Comparison of ENCODE assay signal across 16 cellular contexts in genomic region chr20:36155991-36156390, GRCh38. TPM values are rescaled to one million over a fixed set of nuclear protein-coding genes. Genes with fewer than 3 reads are reported as not detected.
DNase-seq lines count a peak whose midpoint lies in the region; ATAC-seq, FAIRE-seq and TF ChIP-seq lines count a peak whose summit lies in the region.
"Had no signal": no experiment of that assay in that cellular context is flagged by ENCODE, and none has a peak within 500 bp of the region (broad histone marks: within the 10 kb centered on the region; RNA-seq: fewer than 3 reads in every experiment).

No MANE protein-coding gene starts in this region.

- BruUV-seq in HepG2 (replicated peaks; lab: Mats Ljungman, UMichigan), result TSS peak; percentile 24

- no peak overlapping the region for H3K27ac ChIP-seq in HepG2 (ENCODE audit: extremely low read length, insufficient read depth, low read length)
- H3K27ac ChIP-seq in right lobe of liver, result no peak overlapping the region
- no peak overlapping the region for H3K27ac ChIP-seq in osteoblast (ENCODE audit: low read depth, low read length)
- H3K27ac ChIP-seq: HL-60, lower lobe of right lung had no signal

- CTCF ChIA-PET in HepG2 (lab: Yijun Ruan, JAX; ENCODE audit: low intra/inter-chr PET ratio, low total read pairs), result interaction anchor here (2.0 to 5.1 kb wide), 2 partner anchors 43 to 47 kb away, joined by 10 to 83 read pairs; no protein-coding TSS in a partner anchor
- CTCF ChIA-PET in activated naive CD4-positive, alpha-beta T cell treated with anti-CD3 and anti-CD28 coated beads, Interleukin-2, amount 10 ng/mL, durations not matched to agents 7 days and 5 days (lab: Charles Lee), result interaction anchor here (0.6 to 4.4 kb wide), 16 partner anchors 9 to 244 kb away, joined by 3 to 26 read pairs (median 4); no protein-coding TSS in a partner anchor

- H3K9me3 ChIP-seq in HepG2 (ENCODE audit: low read length) (no peaks in the 10 kb centered on the region), right lobe of liver (no peaks in the 10 kb centered on the region), osteoblast (ENCODE audit: low read depth, low read length) (no peaks in the 10 kb centered on the region)
- H3K9me3 ChIP-seq: HAP-1, lower lobe of right lung, tibial nerve had no signal

- 86% methylated on average over 4 of the region's 4 CpGs for WGBS in HepG2 (ENCODE audit: low lambda C conversion rate)
- WGBS in right lobe of liver (ENCODE audit: insufficient coverage, low coverage, low lambda C conversion rate, missing lambda C conversion rate), result no CpG with 5 or more reads among the region's 4 CpGs

- TF ChIP-seq CTCF in HepG2 (CRISPR knock-in tag; IDR thresholded peaks at IDR 0.05) (no peak), right lobe of liver (IDR thresholded peaks at IDR 0.05) (no peak), osteoblast (IDR thresholded peaks at IDR 0.05; ENCODE audit: extremely low read depth, low read depth, low read length) (no peak)

- peaks cover 2% of the 10 kb centered on the region for H3K4me1 Mint-ChIP-seq in activated naive CD4-positive, alpha-beta T cell treated with anti-CD3 and anti-CD28 coated beads, Interleukin-2, amount 10 ng/mL, durations not matched to agents 7 days and 5 days

- intact Hi-C loops in HepG2 (cut with micrococcal nuclease; ENCODE audit: unreplicated experiment) (loop anchor here (1.0 to 5.0 kb wide), 4 partner anchors 27 to 1949 kb away; no protein-coding TSS in a partner anchor), right lobe of liver (cut with DNase I) (loop anchor here in 1 of 2 donors (5.0 kb wide), 1 partner anchor 41 kb away; no protein-coding TSS in a partner anchor)

- H3K27me3 ChIP-seq in HepG2 (ENCODE audit: control insufficient read depth in 1 of 2, insufficient read depth in 2 of 2, low read length in 2 of 2), result no peaks in the 10 kb centered on the region; a peak in 1 of 5 replicates
- H3K27me3 ChIP-seq in right lobe of liver, result no peaks in the 10 kb centered on the region
- no peaks in the 10 kb centered on the region for H3K27me3 ChIP-seq in osteoblast (ENCODE audit: insufficient read depth, low read length)
- H3K27me3 ChIP-seq: tibial nerve had no signal

- H3K36me3 ChIP-seq in HepG2 (replicated peaks in 1 of 2; ENCODE audit: control insufficient read depth in 1 of 2, insufficient read depth in 2 of 2, low read length in 2 of 2) (no peaks in the 10 kb centered on the region), right lobe of liver (no peaks in the 10 kb centered on the region), osteoblast (ENCODE audit: insufficient read depth, low read length) (no peaks in the 10 kb centered on the region)
- H3K36me3 ChIP-seq: HAP-1, lower lobe of right lung, tibial nerve had no signal

- peak overlapping the region; percentile 97 for H3K4me2 ChIP-seq in HepG2 (ENCODE audit: low read depth, low read length)
- no peak overlapping the region for H3K4me2 ChIP-seq in osteoblast (ENCODE audit: insufficient read depth, low read length)

- no peak overlapping the region for H3K27ac Mint-ChIP-seq in activated naive CD4-positive, alpha-beta T cell treated with anti-CD3 and anti-CD28 coated beads, Interleukin-2, amount 10 ng/mL, durations not matched to agents 7 days and 5 days
- H3K27ac Mint-ChIP-seq: T-cell had no signal

- TF ChIP-seq EP300 in HepG2 (IDR thresholded peaks at IDR 0.05; ENCODE audit: low read depth in 2 of 2, low read length in 2 of 2) (no peak), HepG2 (CRISPR knock-in tag; IDR thresholded peaks at IDR 0.05; ENCODE audit: borderline replicate concordance) (no peak)

- TF ChIP-seq POLR2A in HepG2 (IDR thresholded peaks at IDR 0.05; ENCODE audit: insufficient read depth in 1 of 2, low read depth in 2 of 2, low read length in 2 of 2), result no peak
- no peak for TF ChIP-seq POLR2A in right lobe of liver (IDR thresholded peaks at IDR 0.05)

- H3K27me3 Mint-ChIP-seq in activated naive CD4-positive, alpha-beta T cell treated with anti-CD3 and anti-CD28 coated beads, Interleukin-2, amount 10 ng/mL, durations not matched to agents 7 days and 5 days, result peaks cover 61% of the 10 kb centered on the region

- FAIRE-seq in HepG2 (lab: Jason Lieb, UNC), result no peak

- H3K4me1 ChIP-seq in HepG2 (ENCODE audit: insufficient read depth, low read length), result peaks cover 70% of the 10 kb centered on the region
- peaks cover 0 to 7% (median 3%) of the 10 kb centered on the region in 4 donors for H3K4me1 ChIP-seq in right lobe of liver
- peaks cover 15% of the 10 kb centered on the region for H3K4me1 ChIP-seq in osteoblast (ENCODE audit: insufficient read depth, low read length)

- H3K4me3 ChIP-seq in HepG2 (replicated peaks in 1 of 3; ENCODE audit: insufficient read depth in 1 of 3, low read depth in 2 of 3, low read length in 3 of 3) (peak overlapping the region in 2 of 3 experiments; percentile 5 to 92; a peak in 2 of 6 replicates), right lobe of liver (no peak overlapping the region), osteoblast (ENCODE audit: insufficient read depth, low read length) (no peak overlapping the region)
- H3K4me3 ChIP-seq: K562 had no signal

- H3K36me3 Mint-ChIP-seq in activated naive CD4-positive, alpha-beta T cell treated with anti-CD3 and anti-CD28 coated beads, Interleukin-2, amount 10 ng/mL, durations not matched to agents 7 days and 5 days, result no peaks in the 10 kb centered on the region
- H3K36me3 Mint-ChIP-seq: T-cell had no signal

- no peak for ATAC-seq in HepG2
- no peak for ATAC-seq in right lobe of liver
- no peak for ATAC-seq in GM21515 (IDR thresholded peaks at IDR 0.05; ENCODE audit: unreplicated experiment)

- DNase-seq in HepG2 (ENCODE audit: low spot score) (no peak), right lobe of liver (no peak), globus pallidus (ENCODE audit: low spot score) (peak; percentile 77), osteoblast (ENCODE audit: insufficient read length, low spot score, missing footprints) (peak; percentile 70), SIG-M5 treated with dmso at 0.1 percent for 504 hours (lab: John Stamatoyannopoulos, UW; ENCODE audit: unreplicated experiment) (no peak), dedifferentiated amniotic fluid mesenchymal stem cell (ENCODE audit: extremely low spot score) (no peak)
- no peak for DNase-seq in activated naive CD4-positive, alpha-beta T cell treated with anti-CD3 and anti-CD28 coated beads, Interleukin-2, amount 10 ng/mL, durations not matched to agents 7 days and 5 days
- DNase-seq: lower lobe of right lung, MV-4-11, NCI-H446 treated with DMSO at 0.1 percent for 48 hours had no signal

- H3K9me3 Mint-ChIP-seq in activated naive CD4-positive, alpha-beta T cell treated with anti-CD3 and anti-CD28 coated beads, Interleukin-2, amount 10 ng/mL, durations not matched to agents 7 days and 5 days, result no peaks in the 10 kb centered on the region
- H3K9me3 Mint-ChIP-seq: T-cell had no signal

- in situ Hi-C loops in HepG2 (cut with HindIII; ENCODE audit: extremely low pct_ligation_motif_present, low pct_unique_long_range_greater_than_20kb), result loop anchor here (5.0 kb wide), 1 partner anchor 41 kb away; no protein-coding TSS in a partner anchor

- H3K79me2 ChIP-seq in HepG2 (ENCODE audit: insufficient read depth, low read length) (peaks cover 9% of the 10 kb centered on the region), osteoblast (ENCODE audit: insufficient read depth, low read length) (peaks cover 16% of the 10 kb centered on the region)

- POLR2A ChIA-PET in HepG2 (lab: Yijun Ruan, JAX), result interaction anchor here (1.4 to 2.1 kb wide), 3 partner anchors 26 to 202 kb away, joined by 5 to 11 read pairs (median 6); partner anchors contain the start of gene SCAND1

- TF ChIP-seq RAD21 in HepG2 (CRISPR knock-in tag; IDR thresholded peaks at IDR 0.05), result no peak

- H3K9ac ChIP-seq in HepG2 (ENCODE audit: insufficient read depth, low read depth, low read length), result no peak overlapping the region; the same call in 1 of the 2 replicates

- H2AFZ ChIP-seq in HepG2 (ENCODE audit: low read length) (no peak overlapping the region), osteoblast (ENCODE audit: low read length) (no peak overlapping the region)

- H4K20me1 ChIP-seq in HepG2 (ENCODE audit: insufficient read depth, low read length) (peaks cover 15% of the 10 kb centered on the region; the same call in 1 of the 2 replicates), osteoblast (ENCODE audit: insufficient read depth, low read length) (peaks cover 39% of the 10 kb centered on the region)

- H3K4me3 Mint-ChIP-seq in activated naive CD4-positive, alpha-beta T cell treated with anti-CD3 and anti-CD28 coated beads, Interleukin-2, amount 10 ng/mL, durations not matched to agents 7 days and 5 days, result no peak overlapping the region

TF ChIP-seq in HepG2, 621 proteins besides CTCF, POLR2A, EP300 and RAD21 (continues in another document):
- no peak for TF ChIP-seq ARNTL (CRISPR knock-in tag; IDR thresholded peaks at IDR 0.05)

RNA-seq across cellular contexts. Expression of gene EPB41L1, which starts 1.5 kb away (rescaled TPM):
- 16.7 and 20.8 TPM in 2 replicates for total RNA-seq in HepG2 (2016; rRNA removed; fragmentation: Illumina TruSeq; extraction: Trizol)
- 17.4 and 17.7 TPM in 2 replicates for total RNA-seq in HepG2 (2016; cell fraction: cytosol; rRNA removed; fragmentation: Illumina TruSeq; extraction: Trizol; ENCODE audit: low read depth)
- 14.4 and 18.0 TPM in 2 replicates for total RNA-seq in HepG2 (2016; cell fraction: insoluble cytoplasmic fraction; rRNA removed; fragmentation: Illumina TruSeq; extraction: Trizol)
- total RNA-seq in HepG2 (2016; cell fraction: membrane; rRNA removed; fragmentation: Illumina TruSeq; extraction: Trizol), result 56.5 and 60.6 TPM in 2 replicates
- 12.9 and 17.3 TPM in 2 replicates for total RNA-seq in HepG2 (2016; cell fraction: nucleus; rRNA removed; fragmentation: Illumina TruSeq; extraction: Trizol)
- polyA plus RNA-seq in HepG2 (2011; rRNA removed), result 39.0 and 53.0 TPM in 2 replicates
- 32.6 and 36.6 TPM in 2 replicates for polyA plus RNA-seq in HepG2 (2011; cell fraction: cytosol; rRNA removed)
- 28.0 and 46.3 TPM in 2 replicates for polyA plus RNA-seq in HepG2 (2011; cell fraction: nucleus; rRNA removed)
- 66.5 and 66.8 TPM in 2 replicates for polyA plus RNA-seq in HepG2 (2012)
- polyA plus RNA-seq in HepG2 (2016; cell fraction: cytosol; fragmentation: Illumina TruSeq; extraction: Trizol; ENCODE audit: low read depth), result 51.2 and 58.4 TPM in 2 replicates
- polyA plus RNA-seq in HepG2 (2016; cell fraction: insoluble cytoplasmic fraction; fragmentation: Illumina TruSeq; extraction: Trizol; ENCODE audit: low read depth), result 34.8 and 53.2 TPM in 2 replicates
- 96.9 and 114 TPM in 2 replicates for polyA plus RNA-seq in HepG2 (2016; cell fraction: membrane; fragmentation: Illumina TruSeq; extraction: Trizol; ENCODE audit: low read depth)
- 24.4 and 28.5 TPM in 2 replicates for polyA plus RNA-seq in HepG2 (2016; cell fraction: nucleus; fragmentation: Illumina TruSeq; extraction: Trizol; ENCODE audit: insufficient read depth, low read depth)
- polyA minus RNA-seq in HepG2 (2011; rRNA and poly(A)+ RNA removed; ENCODE audit: low replicate concordance), result 15.0 and 50.3 TPM in 2 replicates
- polyA minus RNA-seq in HepG2 (2011; cell fraction: cytosol; rRNA and poly(A)+ RNA removed), result 28.8 and 48.7 TPM in 2 replicates
- polyA minus RNA-seq in HepG2 (2011; cell fraction: nucleus; rRNA and poly(A)+ RNA removed), result 20.4 and 20.9 TPM in 2 replicates
- 10 to 100 TPM in 1 of 6 experiments, 1 to 10 TPM in 5; 3.1 to 13.2 (median 5.3) TPM for total RNA-seq in right lobe of liver
- 26.8 and 32.4 TPM in 2 replicates for total RNA-seq in osteoblast

Comparison
In these comparisons a context has a peak if more than half of its experiments do, and no peak if none do; other contexts are left out.
1. H3K4me3 ChIP-seq: peak in HepG2 (2 of 3); none in right lobe of liver (0 of 3) and osteoblast (single experiment).
2. DNase-seq: peak in globus pallidus (single experiment) and osteoblast (single experiment); none in HepG2 (single experiment), right lobe of liver (0 of 3), SIG-M5 treated with dmso at 0.1 percent for 504 hours (single experiment), dedifferentiated amniotic fluid mesenchymal stem cell (single experiment) and activated naive CD4-positive, alpha-beta T cell treated with anti-CD3 and anti-CD28 coated beads, Interleukin-2, amount 10 ng/mL, durations not matched to agents 7 days and 5 days (single experiment).